ENCODE assay signal across 7 cellular contexts in the genomic region with DNA sequence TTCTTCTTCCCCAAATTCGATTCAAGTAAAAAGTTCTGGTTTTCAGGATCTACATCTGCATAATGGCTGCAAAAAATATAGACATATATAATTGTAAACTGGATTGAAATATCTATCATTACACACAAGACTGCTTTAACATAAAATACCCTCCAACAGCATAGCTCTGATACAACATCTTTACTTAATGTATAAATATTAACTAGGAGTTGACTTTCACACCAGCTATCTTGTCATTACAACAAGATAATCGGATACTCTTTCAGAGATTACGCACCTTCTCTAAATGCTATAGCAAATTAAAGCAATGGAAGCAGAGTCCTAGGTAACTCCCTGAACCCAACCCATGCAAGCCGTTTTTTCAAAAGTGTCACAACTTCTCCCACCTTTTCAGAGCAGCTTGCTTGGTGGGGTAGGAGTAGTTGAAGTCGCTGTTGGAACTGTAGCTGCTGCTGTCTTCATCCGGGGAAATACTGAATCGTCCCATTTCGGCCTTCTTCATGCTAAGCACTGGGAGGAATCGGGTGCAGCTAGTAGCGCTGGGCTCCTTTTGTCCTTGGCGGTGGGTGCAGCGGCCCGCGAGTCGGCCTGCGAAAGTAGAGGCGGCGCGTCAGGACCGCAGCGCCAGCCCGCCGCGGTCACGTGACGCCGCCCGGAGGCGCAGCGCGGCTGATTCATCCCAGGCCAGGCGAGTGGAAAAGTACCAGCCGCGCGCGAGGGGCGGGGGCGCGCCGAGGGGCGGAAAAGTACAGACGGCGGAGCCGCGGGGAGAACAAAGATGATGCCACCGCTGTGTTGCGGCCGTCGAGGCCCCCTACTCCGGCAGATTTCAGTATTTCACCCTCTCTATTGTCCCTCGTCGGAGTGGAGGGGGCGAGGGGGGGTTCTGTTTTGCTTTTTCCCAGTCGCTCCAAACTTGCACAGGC. TPM values are rescaled to one million over a fixed set of nuclear protein-coding genes. Genes with fewer than 3 reads are reported as not detected.
DNase-seq lines count a peak whose midpoint lies in the region; ATAC-seq and TF ChIP-seq lines count a peak whose summit lies in the region.

No MANE protein-coding gene starts in this region.

- intact Hi-C loops in sigmoid colon (cut with DNase I): loop anchor here (2.0 to 10.0 kb wide), 8 partner anchors 104 to 1146 kb away; a partner anchor contains a TSS

- H3K27ac ChIP-seq in sigmoid colon: peak overlapping the region; percentile 95 to 99 (median 98)

- TF ChIP-seq POLR2A in sigmoid colon (IDR thresholded peaks at IDR 0.05): peak; percentile 64 to 69

- in situ Hi-C loops in astrocyte of the cerebellum (cut with HindIII; ENCODE audit: low sequenced_read_pairs): no loop called here

- H3K27me3 ChIP-seq in sigmoid colon: no peaks in the 10 kb centered on the region

- peaks cover 20 to 51% (median 46%) of the 10 kb centered on the region in 4 donors for H3K36me3 ChIP-seq in sigmoid colon

- DNase-seq in NCI-H1694 treated with DMSO at 0.1 percent for 48 hours (lab: John Stamatoyannopoulos, UW) (peak; percentile 44), T1000 (lab: John Stamatoyannopoulos, UW) (peak; percentile 75), astrocyte of the cerebellum (ENCODE audit: low read depth) (peak; percentile 57), hypothalamus (lab: John Stamatoyannopoulos, UW) (peak; percentile 52 to 93 (median 85)), sigmoid colon (peak; percentile 95)

- 1% methylated on average over 54 of the region's 54 CpGs for whole genome bisulfite sequencing in sigmoid colon, 2 donors

- TF ChIP-seq CTCF in astrocyte of the cerebellum (IDR thresholded peaks at IDR 0.05; ENCODE audit: low read depth, low read length, missing control alignments): no peak
- TF ChIP-seq CTCF in sigmoid colon (IDR thresholded peaks at IDR 0.05): no peak

- ATAC-seq in GM18508 (IDR thresholded peaks at IDR 0.05; ENCODE audit: insufficient read depth, unreplicated experiment) (peak; percentile 57), HG02884 (IDR thresholded peaks at IDR 0.05; ENCODE audit: unreplicated experiment) (peak; percentile 46)

- no peaks in the 10 kb centered on the region for H3K9me3 ChIP-seq in sigmoid colon

- peaks cover 0 to 57% (median 49%) of the 10 kb centered on the region in 4 donors for H3K4me1 ChIP-seq in sigmoid colon

- H3K4me3 ChIP-seq in astrocyte of the cerebellum (ENCODE audit: low read depth, low read length) (peak overlapping the region; percentile 96), sigmoid colon (peak overlapping the region; percentile 64 to 98 (median 90))

- TF ChIP-seq EP300 in sigmoid colon (IDR thresholded peaks at IDR 0.05): peak in 1 of 4 donors; percentile 73

RNA-seq across cellular contexts. Expression of a gene that starts 1.5 kb away (rescaled TPM):
- total RNA-seq in sigmoid colon: 100 to 1,000 TPM; 234 to 299 (median 263) TPM
- polyA plus RNA-seq in sigmoid colon: 10 to 100 TPM; 17.6 to 69.4 (median 19.2) TPM

Comparison
In these comparisons a context has a peak if more than half of its experiments do, and no peak if none do; other contexts are left out.
1. Peak in every context shown above with its lines: DNase-seq, ATAC-seq, H3K4me3 ChIP-seq and H3K27ac ChIP-seq.
2. DNase-seq: peak in every context shown above with its lines; median percentile 95 in sigmoid colon; 85 in hypothalamus; 75 in T1000; 57 in astrocyte of the cerebellum; 44 in NCI-H1694 treated with DMSO at 0.1 percent for 48 hours.